Comparison of ENCODE assay signal across 15 cellular contexts in the genomic region with DNA sequence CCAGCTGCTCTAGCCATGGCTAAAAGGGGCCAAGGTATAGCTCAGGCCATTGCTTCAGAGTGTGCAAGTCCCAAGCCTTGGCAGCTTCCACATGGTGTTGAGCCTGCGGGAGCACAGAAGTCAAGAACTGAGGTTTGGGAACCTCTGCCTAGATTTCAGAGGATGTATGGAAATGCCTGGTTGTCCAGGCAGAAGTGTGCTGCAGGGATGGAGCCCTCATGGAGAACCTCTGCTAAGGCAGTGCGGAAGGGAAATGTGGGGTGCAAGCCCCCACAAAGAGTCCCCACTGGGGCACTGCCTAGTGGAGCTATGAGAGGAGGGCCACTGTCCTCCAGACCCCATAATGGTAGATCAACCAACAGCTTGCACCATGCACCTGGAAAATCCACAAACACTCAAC. TPM values are rescaled to one million over a fixed set of nuclear protein-coding genes. Genes with fewer than 3 reads are reported as not detected.
"Had no signal": no experiment of that assay in that cellular context is flagged by ENCODE, and none has a peak within 500 bp of the region (broad histone marks: within the 10 kb centered on the region; RNA-seq: fewer than 3 reads in every experiment).

No MANE protein-coding gene starts in this region.

RNA-seq across cellular contexts. Expression of a gene that starts 45.9 kb away (rescaled TPM):
- total RNA-seq: naive thymus-derived CD8-positive, alpha-beta T cell; natural killer cell; natural killer cell treated with Interleukin-12 subunit alpha and Interleukin-12 subunit beta and Interleukin-15 and Interleukin-18, amount 100 ng/mL, for 72 hours; omental fat pad; osteoblast; osteocyte; posterior vena cava; prostate gland; psoas muscle; pulmonary artery endothelial cell; right atrium auricular region; right cardiac atrium; skeletal muscle tissue; smooth muscle cell; spleen had no signal
- polyA plus RNA-seq: naive thymus-derived CD8-positive, alpha-beta T cell had no signal
